In the genomic region with DNA sequence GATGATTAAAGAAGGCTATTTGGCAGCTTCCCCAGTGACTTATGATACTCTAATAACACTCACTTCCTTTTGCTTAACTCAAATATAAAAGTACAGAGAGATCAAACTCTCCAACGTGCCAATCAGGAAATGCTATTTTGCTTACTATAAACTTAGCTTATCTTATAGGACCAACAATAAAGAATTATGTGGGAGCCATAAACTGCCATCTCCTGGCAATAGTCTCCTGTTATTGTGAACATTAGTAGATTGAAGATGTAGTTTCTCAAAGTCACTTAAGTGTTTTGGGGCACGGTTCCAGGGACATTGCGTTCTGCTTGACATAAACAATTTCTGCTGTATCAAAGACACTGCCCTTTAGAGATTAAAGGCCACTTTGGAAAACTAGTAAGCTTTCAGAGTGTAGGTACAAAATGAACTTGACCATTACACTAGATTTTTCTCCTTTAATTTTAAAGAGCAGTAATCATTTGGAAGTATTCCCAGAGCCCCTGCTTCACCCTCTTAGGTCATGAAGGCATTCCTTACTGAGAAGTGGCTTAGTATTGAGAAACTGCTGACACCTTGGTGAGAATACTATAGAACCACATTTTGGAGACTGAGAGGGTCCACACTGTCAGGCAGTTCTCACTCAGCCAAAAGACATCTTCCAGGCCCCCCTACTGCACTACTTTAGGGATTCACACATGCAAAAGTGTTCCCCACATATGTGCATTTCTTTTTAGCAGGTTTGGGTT, we compare ENCODE assay signal across 16 cellular contexts. TPM values are rescaled to one million over a fixed set of nuclear protein-coding genes. Genes with fewer than 3 reads are reported as not detected.
DNase-seq lines count a peak whose midpoint lies in the region; ATAC-seq, FAIRE-seq and TF ChIP-seq lines count a peak whose summit lies in the region.
"Had no signal": no experiment of that assay in that cellular context is flagged by ENCODE, and none has a peak within 500 bp of the region (broad histone marks: within the 10 kb centered on the region; RNA-seq: fewer than 3 reads in every experiment).

No MANE protein-coding gene starts in this region.

- intact Hi-C loops in HepG2 (cut with micrococcal nuclease; ENCODE audit: unreplicated experiment) = no loop called here
- intact Hi-C loops in pancreas (cut with DNase I) = no loop called here
- intact Hi-C loops in dorsolateral prefrontal cortex (cut with DNase I) = no loop called here

- TF ChIP-seq POLR2A in HepG2 (IDR thresholded peaks at IDR 0.05; ENCODE audit: insufficient read depth in 1 of 2, low read depth in 2 of 2, low read length in 2 of 2) (no peak), gastroesophageal sphincter (IDR thresholded peaks at IDR 0.05) (no peak)

- CTCF ChIA-PET in HepG2 (lab: Yijun Ruan, JAX; ENCODE audit: low intra/inter-chr PET ratio, low total read pairs) = no interaction called here

- no peak overlapping the region for H3K27ac Mint-ChIP-seq in activated naive CD8-positive, alpha-beta T cell treated with anti-CD3 and anti-CD28 coated beads for 36 hours
- H3K27ac Mint-ChIP-seq: HFFc6 had no signal

- DNase-seq in HepG2 (ENCODE audit: low spot score) = no peak
- DNase-seq in pancreas = peak in 1 of 6 donors; percentile 24
- DNase-seq in activated naive CD8-positive, alpha-beta T cell treated with anti-CD3 and anti-CD28 coated beads for 36 hours = no peak
- no peak for DNase-seq in NCI-H187 (lab: John Stamatoyannopoulos, UW)
- DNase-seq in dorsolateral prefrontal cortex = no peak
- DNase-seq: anterior cingulate cortex, DMS53, HFFc6, Kasumi-1, midbrain, RPMI8226 had no signal

- no TSS peak for BruUV-seq in HepG2 (replicated peaks; lab: Mats Ljungman, UMichigan)

- H3K9me3 ChIP-seq in liver (ENCODE audit: control insufficient read depth in 4 of 4, low read length in 3 of 4) (no peaks in the 10 kb centered on the region), HepG2 (ENCODE audit: low read length) (no peaks in the 10 kb centered on the region), gastroesophageal sphincter (no peaks in the 10 kb centered on the region), pancreas (no peaks in the 10 kb centered on the region)
- H3K9me3 ChIP-seq: A549 had no signal

- H3K4me1 ChIP-seq in liver (ENCODE audit: control insufficient read depth in 4 of 4, insufficient read depth in 4 of 4, low read length in 3 of 4) (peaks cover 7 to 14% (median 10%) of the 10 kb centered on the region in 4 donors), HepG2 (ENCODE audit: insufficient read depth, low read length) (peaks cover 15% of the 10 kb centered on the region), gastroesophageal sphincter (peaks cover 5 to 54% (median 7%) of the 10 kb centered on the region in 3 donors), pancreas (peaks cover under 1 to 15% (median 7%) of the 10 kb centered on the region in 3 donors)

- H3K4me3 Mint-ChIP-seq in activated naive CD8-positive, alpha-beta T cell treated with anti-CD3 and anti-CD28 coated beads for 36 hours = no peak overlapping the region
- H3K4me3 Mint-ChIP-seq: HFFc6 had no signal

- H3K27me3 ChIP-seq in liver (ENCODE audit: control insufficient read depth in 4 of 4, insufficient read depth in 4 of 4, low read length in 3 of 4) (no peaks in the 10 kb centered on the region), HepG2 (ENCODE audit: control insufficient read depth in 1 of 2, insufficient read depth in 2 of 2, low read length in 2 of 2) (no peaks in the 10 kb centered on the region), gastroesophageal sphincter (no peaks in the 10 kb centered on the region), pancreas (peaks cover 0 to 17% (median 0%) of the 10 kb centered on the region in 4 donors), dorsolateral prefrontal cortex (peaks cover 0 to 84% (median 15%) of the 10 kb centered on the region in 45 donors)

- no peaks in the 10 kb centered on the region for H3K36me3 Mint-ChIP-seq in activated naive CD8-positive, alpha-beta T cell treated with anti-CD3 and anti-CD28 coated beads for 36 hours

- ATAC-seq in HepG2 = no peak
- ATAC-seq in gastroesophageal sphincter = peak; percentile 63
- ATAC-seq in pancreas = peak in 3 of 4 donors; percentile 27 to 64 (median 48)
- ATAC-seq in HG03196 (IDR thresholded peaks at IDR 0.05; ENCODE audit: unreplicated experiment) = no peak
- ATAC-seq: A549, GM12878 had no signal

- H3K79me2 ChIP-seq in HepG2 (ENCODE audit: insufficient read depth, low read length) = no peaks in the 10 kb centered on the region

- H4K20me1 ChIP-seq in HepG2 (ENCODE audit: insufficient read depth, low read length) = no peaks in the 10 kb centered on the region

- H2AFZ ChIP-seq in HepG2 (ENCODE audit: low read length) = no peak overlapping the region

- no peak overlapping the region for H3K4me2 ChIP-seq in HepG2 (ENCODE audit: low read depth, low read length)
- H3K4me2 ChIP-seq: A549 had no signal

- FAIRE-seq in HepG2 (lab: Jason Lieb, UNC) (no peak), pancreas (lab: Jason Lieb, UNC) (peak; percentile 98)
- FAIRE-seq: A549, GM12878 had no signal

- in situ Hi-C loops in HepG2 (cut with HindIII; ENCODE audit: extremely low pct_ligation_motif_present, low pct_unique_long_range_greater_than_20kb) = no loop called here

- 4% methylated on average over 3 of the region's 3 CpGs for WGBS in liver
- WGBS in HepG2 (ENCODE audit: low lambda C conversion rate) = 94% methylated on average over 3 of the region's 3 CpGs
- WGBS in gastroesophageal sphincter (ENCODE audit: low coverage in 1 of 2), 2 donors = 14 to 48% methylated on average over 3 of the region's 3 CpGs
- WGBS in pancreas, 2 donors = 4 to 26% methylated on average over 3 of the region's 3 CpGs

- TF ChIP-seq RAD21 in liver (IDR thresholded peaks at IDR 0.05) (peak in 1 of 2 donors; percentile 12), HepG2 (CRISPR knock-in tag; IDR thresholded peaks at IDR 0.05) (no peak)

- H3K27ac ChIP-seq in liver (ENCODE audit: low read depth in 1 of 2, low read length in 2 of 2) (peak overlapping the region; percentile 6 to 73), HepG2 (ENCODE audit: extremely low read length, insufficient read depth, low read length) (no peak overlapping the region), gastroesophageal sphincter (peak overlapping the region; percentile 69 to 88 (median 78)), pancreas (peak overlapping the region in 2 of 4 donors; percentile 18 to 22), dorsolateral prefrontal cortex (peak overlapping the region in 3 of 59 donors; percentile 1 to 27 (median 10))

- H3K27me3 Mint-ChIP-seq in activated naive CD8-positive, alpha-beta T cell treated with anti-CD3 and anti-CD28 coated beads for 36 hours = peaks cover 4% of the 10 kb centered on the region

- H3K4me1 Mint-ChIP-seq in activated naive CD8-positive, alpha-beta T cell treated with anti-CD3 and anti-CD28 coated beads for 36 hours = no peaks in the 10 kb centered on the region

- TF ChIP-seq CTCF in liver (IDR thresholded peaks at IDR 0.05; ENCODE audit: low read depth, low read length, missing input control) = no peak
- no peak for TF ChIP-seq CTCF in HepG2 (CRISPR knock-in tag; IDR thresholded peaks at IDR 0.05)
- no peak for TF ChIP-seq CTCF in gastroesophageal sphincter (IDR thresholded peaks at IDR 0.05)
- TF ChIP-seq CTCF in pancreas (IDR thresholded peaks at IDR 0.05) = no peak
- no peak for TF ChIP-seq CTCF in dorsolateral prefrontal cortex (IDR thresholded peaks at IDR 0.05 in 54 of 56, conservative IDR thresholded peaks at IDR 0.05 in 2 of 56; ENCODE audit: low read depth in 1 of 56, partially characterized antibody in 56 of 56)

- no peaks in the 10 kb centered on the region for H3K9me3 Mint-ChIP-seq in activated naive CD8-positive, alpha-beta T cell treated with anti-CD3 and anti-CD28 coated beads for 36 hours

- POLR2A ChIA-PET in HepG2 (lab: Yijun Ruan, JAX) = no interaction called here

- no peak for TF ChIP-seq EP300 in HepG2 (IDR thresholded peaks at IDR 0.05; ENCODE audit: low read depth in 2 of 2, low read length in 2 of 2)
- TF ChIP-seq EP300 in HepG2 (CRISPR knock-in tag; IDR thresholded peaks at IDR 0.05; ENCODE audit: borderline replicate concordance) = no peak
- TF ChIP-seq EP300 in gastroesophageal sphincter (IDR thresholded peaks at IDR 0.05) = no peak

- H3K9ac ChIP-seq in liver (ENCODE audit: low read depth in 1 of 2, low read length in 2 of 2) (no peak overlapping the region), HepG2 (ENCODE audit: insufficient read depth, low read depth, low read length) (no peak overlapping the region)

- H3K4me3 ChIP-seq in liver (ENCODE audit: low read depth in 1 of 3, low read length in 3 of 3) (no peak overlapping the region), HepG2 (replicated peaks in 1 of 3; ENCODE audit: insufficient read depth in 1 of 3, low read depth in 2 of 3, low read length in 3 of 3) (no peak overlapping the region), gastroesophageal sphincter (no peak overlapping the region), pancreas (no peak overlapping the region), dorsolateral prefrontal cortex (no peak overlapping the region)
- H3K4me3 ChIP-seq: A549, GM12878 had no signal

- H3K36me3 ChIP-seq in liver (ENCODE audit: control insufficient read depth in 4 of 4, insufficient read depth in 3 of 4, low read depth in 1 of 4, low read length in 3 of 4) = peaks cover 0 to 4% (median 3%) of the 10 kb centered on the region in 4 donors
- H3K36me3 ChIP-seq in HepG2 (replicated peaks in 1 of 2; ENCODE audit: control insufficient read depth in 1 of 2, insufficient read depth in 2 of 2, low read length in 2 of 2) = 0 out of 5 replicates have a peak, but pooled peaks cover 0 to 4% of the 10 kb centered on the region in 2 experiments
- peaks cover 0 to 14% of the 10 kb centered on the region in 2 donors for H3K36me3 ChIP-seq in gastroesophageal sphincter
- H3K36me3 ChIP-seq in pancreas = peaks cover 0 to under 1% (median 0%) of the 10 kb centered on the region in 3 donors

RNA-seq across cellular contexts. Expression of gene MAOA, which starts 51.9 kb away (rescaled TPM):
- total RNA-seq in liver (10 to 100 TPM; 41.0 to 94.2 TPM), HepG2 (2016; rRNA removed; fragmentation: Illumina TruSeq; extraction: Trizol) (14.7 and 24.6 TPM in 2 replicates), gastroesophageal sphincter (100 to 1,000 TPM; 306 to 750 (median 329) TPM), pancreas (100 to 1,000 TPM in 1 of 6 donors, 10 to 100 TPM in 5; 26.3 to 106 (median 53.4) TPM), dorsolateral prefrontal cortex (10 to 100 TPM; 14.6 to 94.4 (median 35.3) TPM)
- polyA plus RNA-seq in liver (10 to 100 TPM; 64.8 to 85.8 TPM), HepG2 (2011; rRNA removed) (11.2 and 13.4 TPM in 2 replicates), pancreas (10 to 100 TPM; 17.1 to 37.5 TPM)
- total RNA-seq in HepG2 (2016; cell fraction: cytosol; rRNA removed; fragmentation: Illumina TruSeq; extraction: Trizol; ENCODE audit: low read depth) = 1.9 and 2.1 TPM in 2 replicates
- 16.3 and 20.8 TPM in 2 replicates for total RNA-seq in HepG2 (2016; cell fraction: insoluble cytoplasmic fraction; rRNA removed; fragmentation: Illumina TruSeq; extraction: Trizol)
- 6.2 and 7.1 TPM in 2 replicates for total RNA-seq in HepG2 (2016; cell fraction: membrane; rRNA removed; fragmentation: Illumina TruSeq; extraction: Trizol)
- 5.8 and 6.5 TPM in 2 replicates for total RNA-seq in HepG2 (2016; cell fraction: nucleus; rRNA removed; fragmentation: Illumina TruSeq; extraction: Trizol)
- 8.4 and 13.2 TPM in 2 replicates for polyA plus RNA-seq in HepG2 (2011; cell fraction: cytosol; rRNA removed)
- 4.1 and 5.5 TPM in 2 replicates for polyA plus RNA-seq in HepG2 (2011; cell fraction: nucleus; rRNA removed)
- 25.4 and 60.6 TPM in 2 replicates for polyA plus RNA-seq in HepG2 (2012)
- polyA plus RNA-seq in HepG2 (2016; cell fraction: cytosol; fragmentation: Illumina TruSeq; extraction: Trizol; ENCODE audit: low read depth) = 2.4 and 3.0 TPM in 2 replicates
- polyA plus RNA-seq in HepG2 (2016; cell fraction: insoluble cytoplasmic fraction; fragmentation: Illumina TruSeq; extraction: Trizol; ENCODE audit: low read depth) = 17.5 and 18.6 TPM in 2 replicates
- polyA plus RNA-seq in HepG2 (2016; cell fraction: membrane; fragmentation: Illumina TruSeq; extraction: Trizol; ENCODE audit: low read depth) = 3.6 and 5.3 TPM in 2 replicates
- polyA plus RNA-seq in HepG2 (2016; cell fraction: nucleus; fragmentation: Illumina TruSeq; extraction: Trizol; ENCODE audit: insufficient read depth, low read depth) = 5.5 and 9.1 TPM in 2 replicates
- 0.61 and 15.8 TPM in 2 replicates for polyA minus RNA-seq in HepG2 (2011; rRNA and poly(A)+ RNA removed; ENCODE audit: low replicate concordance)
- 12.3 and 16.6 TPM in 2 replicates for polyA minus RNA-seq in HepG2 (2011; cell fraction: cytosol; rRNA and poly(A)+ RNA removed)
- 8.5 and 12.2 TPM in 2 replicates for polyA minus RNA-seq in HepG2 (2011; cell fraction: nucleus; rRNA and poly(A)+ RNA removed)
- total RNA-seq in activated naive CD8-positive, alpha-beta T cell treated with anti-CD3 and anti-CD28 coated beads for 36 hours = under 1 TPM; 0.21 to 0.60 TPM

Comparison
In these comparisons a context has a peak if more than half of its experiments do, and no peak if none do; other contexts are left out.
1. ATAC-seq: peak in gastroesophageal sphincter (single experiment) and pancreas (3 of 4); none in HepG2 (single experiment) and HG03196 (single experiment).